8 cellular contexts compared by ENCODE assay signal in the genomic region with DNA sequence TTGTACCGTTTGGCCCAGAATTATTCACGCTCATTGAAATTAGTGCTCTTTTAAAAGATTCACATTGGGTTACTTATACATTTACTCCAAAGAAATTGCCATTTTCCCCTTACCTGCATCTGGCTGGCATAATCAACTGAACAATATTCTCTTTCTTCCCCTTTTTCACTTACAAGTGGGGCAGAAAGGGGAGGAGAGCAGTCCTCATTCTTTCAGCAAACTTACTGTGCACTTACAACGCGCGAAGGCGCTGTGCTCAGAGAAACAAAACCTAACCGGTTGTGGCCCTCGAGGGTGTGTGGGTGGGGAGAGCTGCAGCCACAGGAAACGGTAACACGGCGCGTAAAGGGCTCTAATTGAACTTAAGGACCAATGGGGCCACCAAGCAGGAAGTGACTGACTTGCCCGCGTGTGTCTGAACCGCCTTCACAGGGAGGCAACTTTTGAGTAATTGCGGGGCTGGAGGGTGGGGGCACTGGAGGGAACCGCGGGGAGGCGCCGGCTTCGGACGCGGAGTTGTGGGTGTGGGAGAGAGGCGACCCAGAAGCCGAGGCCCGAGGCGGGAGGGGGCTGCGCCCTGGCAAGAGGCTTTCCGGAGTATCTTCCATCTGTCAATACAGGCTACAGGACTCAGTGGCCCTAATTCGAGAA. TPM values are rescaled to one million over a fixed set of nuclear protein-coding genes. Genes with fewer than 3 reads are reported as not detected.
DNase-seq lines count a peak whose midpoint lies in the region; ATAC-seq and TF ChIP-seq lines count a peak whose summit lies in the region.

No MANE protein-coding gene starts in this region.

- peak overlapping the region; percentile 100 for H3K4me3 Mint-ChIP-seq in CD4-positive, alpha-beta T cell

- peak; percentile 78 to 91 (median 82) for DNase-seq in CD4-positive, alpha-beta T cell
- DNase-seq in NCI-H774 (lab: John Stamatoyannopoulos, UW) = peak; percentile 70
- DNase-seq in activated CD4-positive, alpha-beta T cell treated with anti-CD3 and anti-CD28 coated beads, Interleukin-2, amount 50 U/mL, for 48 hours = peak; percentile 91 to 95
- DNase-seq in lung (ENCODE audit: low spot score) = peak; percentile 92
- DNase-seq in stimulated activated CD8-positive, alpha-beta memory T cell treated with anti-CD3 and anti-CD28 coated beads, Interleukin-12 subunit alpha, Interleukin-12 subunit beta, amount 100 ng/mL, for 1 hour (ENCODE audit: low read depth) = peak; percentile 80

- no peaks in the 10 kb centered on the region for H3K9me3 Mint-ChIP-seq in CD4-positive, alpha-beta T cell

- peak; percentile 80 for ATAC-seq in CD4-positive, alpha-beta T cell (ENCODE audit: poor library complexity)
- ATAC-seq in GM19438 (IDR thresholded peaks at IDR 0.05; ENCODE audit: low read depth, unreplicated experiment) (peak; percentile 64), HG03571 (IDR thresholded peaks at IDR 0.05; ENCODE audit: unreplicated experiment) (peak; percentile 49), lung (ENCODE audit: insufficient read depth, low FRiP score) (peak; percentile 77)

- H3K36me3 ChIP-seq in duodenal mucosa (ENCODE audit: control insufficient read depth in 1 of 2, insufficient read depth in 2 of 2, low read length in 2 of 2) (peaks cover 3 to 10% of the 10 kb centered on the region in 2 donors), lung (ENCODE audit: control insufficient read depth in 2 of 2, insufficient read depth in 2 of 2, low read length in 2 of 2) (no peaks in the 10 kb centered on the region)

- CTCF ChIA-PET in CD4-positive, alpha-beta T cell (lab: Charles Lee) = interaction anchor here (0.8 to 1.5 kb wide), 7 partner anchors 9 to 457 kb away, joined by 3 to 12 read pairs (median 4); partner anchors contain the start of genes NIPAL3 and SRSF10

- H3K9me3 ChIP-seq in CD4-positive, alpha-beta T cell (ENCODE audit: control insufficient read depth, low read length) = no peaks in the 10 kb centered on the region
- H3K9me3 ChIP-seq in duodenal mucosa (ENCODE audit: control insufficient read depth in 1 of 2, low read length in 2 of 2) (no peaks in the 10 kb centered on the region), lung (ENCODE audit: control insufficient read depth in 2 of 2, insufficient read depth in 1 of 2, low read length in 1 of 2) (no peaks in the 10 kb centered on the region)

- peak overlapping the region; percentile 74 to 84 for H3K4me3 ChIP-seq in duodenal mucosa (ENCODE audit: low read depth in 1 of 2, low read length in 2 of 2)
- H3K4me3 ChIP-seq in lung = peak overlapping the region; percentile 47

- H3K27ac Mint-ChIP-seq in CD4-positive, alpha-beta T cell = peak overlapping the region; percentile 100

- no peak for TF ChIP-seq CTCF in CD4-positive, alpha-beta T cell (IDR thresholded peaks at IDR 0.05)
- TF ChIP-seq CTCF in lung (IDR thresholded peaks at IDR 0.05; ENCODE audit: control extremely low read depth, extremely low read depth) = no peak

- intact Hi-C loops in CD4-positive, alpha-beta T cell (cut with DNase I, micrococcal nuclease) = loop anchor here (1.0 to 10.0 kb wide), 6 partner anchors 21 to 786 kb away; partner anchors contain the start of genes SRSF10 (in 2 of the 2), CLIC4 (in 1 of the 2), FUCA1 (in 1 of the 2) and GALE (in 1 of the 2)

- H3K27me3 Mint-ChIP-seq in CD4-positive, alpha-beta T cell = no peaks in the 10 kb centered on the region

- peak overlapping the region; percentile 92 for H3K27ac ChIP-seq in CD4-positive, alpha-beta T cell (ENCODE audit: low read depth, low read length)
- peak overlapping the region; percentile 98 for H3K27ac ChIP-seq in duodenal mucosa (ENCODE audit: low read depth, low read length)
- peak overlapping the region; percentile 100 for H3K27ac ChIP-seq in lung (ENCODE audit: low read depth in 1 of 2, low read length in 1 of 2)

- H3K27me3 ChIP-seq in CD4-positive, alpha-beta T cell (ENCODE audit: control insufficient read depth, insufficient read depth, low read length) = no peaks in the 10 kb centered on the region
- H3K27me3 ChIP-seq in duodenal mucosa (ENCODE audit: control insufficient read depth in 1 of 2, insufficient read depth in 2 of 2, low read length in 2 of 2) (no peaks in the 10 kb centered on the region), lung (ENCODE audit: control insufficient read depth, insufficient read depth) (no peaks in the 10 kb centered on the region)

- H3K4me1 ChIP-seq in duodenal mucosa (ENCODE audit: control insufficient read depth in 1 of 2, insufficient read depth in 2 of 2, low read length in 2 of 2) = peaks cover 18 to 38% of the 10 kb centered on the region in 2 donors
- H3K4me1 ChIP-seq in lung (ENCODE audit: control insufficient read depth in 2 of 2, insufficient read depth in 2 of 2, low read length in 2 of 2) = peaks cover 2 to 7% of the 10 kb centered on the region in 2 donors

- H3K9ac ChIP-seq in duodenal mucosa (ENCODE audit: low read depth in 1 of 2, low read length in 2 of 2) = peak overlapping the region; percentile 92 to 99

- WGBS in lung, 2 donors = 0 to 1% methylated on average over 30 of the region's 30 CpGs

- POLR2A ChIA-PET in CD4-positive, alpha-beta T cell (lab: Charles Lee) = interaction anchor here (0.7 to 8.5 kb wide), 13 partner anchors 10 to 1274 kb away, joined by 3 to 164 read pairs (median 4); partner anchors contain the start of genes ELOA, HMGCL, HNRNPR and LYPLA2

- H3K4me1 Mint-ChIP-seq in CD4-positive, alpha-beta T cell (ENCODE audit: low read depth) = peaks cover 57% of the 10 kb centered on the region

- H3K36me3 Mint-ChIP-seq in CD4-positive, alpha-beta T cell (ENCODE audit: low read depth) = peaks cover 47% of the 10 kb centered on the region

RNA-seq across cellular contexts. Expression of gene PNRC2, which starts 0.7 kb away (rescaled TPM):
- 100 to 1,000 TPM; 172 to 183 TPM for total RNA-seq in CD4-positive, alpha-beta T cell
- 100 to 1,000 TPM in 1 of 2 donors, 10 to 100 TPM in 1; 86.2 to 159 TPM for total RNA-seq in lung
- polyA plus RNA-seq in lung = 10 to 100 TPM; 70.7 to 93.6 TPM

RNA-seq across cellular contexts. Expression of gene SRSF10, which starts 21.2 kb away (rescaled TPM):
- 100 to 1,000 TPM; 346 to 356 TPM for total RNA-seq in CD4-positive, alpha-beta T cell
- 100 to 1,000 TPM in 1 of 2 donors, 10 to 100 TPM in 1; 82.6 to 251 TPM for total RNA-seq in lung
- polyA plus RNA-seq in lung = 10 to 100 TPM; 55.1 to 74.2 TPM

RNA-seq across cellular contexts. Expression of gene CNR2, which starts 45.8 kb away (rescaled TPM):
- under 1 TPM in 1 of 2 experiments, not detected in 1; 0.05 TPM for total RNA-seq in CD4-positive, alpha-beta T cell
- total RNA-seq in lung = under 1 TPM; 0.09 to 0.46 TPM
- under 1 TPM; 0.04 to 0.11 TPM for polyA plus RNA-seq in lung

Comparison
In these comparisons a context has a peak if more than half of its experiments do, and no peak if none do; other contexts are left out.
1. Peak in every context shown above with its lines: DNase-seq, ATAC-seq, H3K4me3 ChIP-seq and H3K27ac ChIP-seq.